Comparison of ENCODE assay signal across 17 cellular contexts in the genomic region with DNA sequence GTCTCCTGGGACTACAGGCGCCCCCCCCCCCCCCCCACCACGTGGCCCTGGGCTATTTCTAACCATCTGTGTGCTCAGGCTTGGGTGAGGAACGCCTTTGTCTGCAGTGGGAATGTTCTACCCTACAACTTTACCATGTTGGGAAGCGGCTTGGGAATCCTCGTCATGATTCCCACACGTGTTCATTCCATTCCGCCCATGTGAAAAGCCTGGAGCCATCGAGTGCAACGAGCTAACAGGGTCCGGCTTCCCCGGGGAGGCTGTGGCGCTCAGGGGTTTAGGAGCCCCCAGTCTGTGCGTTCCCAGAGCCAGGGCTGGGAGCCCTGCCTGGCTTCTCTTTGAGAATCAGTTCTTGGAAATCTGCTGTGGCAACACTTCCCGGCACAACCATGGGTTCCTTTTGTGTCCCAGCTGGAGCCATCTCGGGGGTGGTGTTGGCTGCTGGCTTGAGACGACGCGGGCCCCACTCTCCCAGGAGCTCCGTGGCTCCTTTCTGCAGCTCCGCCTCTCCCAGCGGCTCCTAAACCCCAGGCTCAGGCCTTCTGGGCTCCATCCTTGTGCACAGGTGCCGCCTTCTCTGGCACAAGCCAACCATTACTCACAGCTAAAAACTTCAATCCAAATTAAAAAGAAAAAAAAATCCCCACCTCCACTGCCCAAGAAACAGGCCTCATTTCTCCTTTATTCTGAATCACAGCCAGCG. TPM values are rescaled to one million over a fixed set of nuclear protein-coding genes. Genes with fewer than 3 reads are reported as not detected.
A peak's percentile ranks its signal among the peaks of the same experiment; 100 is the strongest.
DNase-seq lines count a peak whose midpoint lies in the region; ATAC-seq, FAIRE-seq and TF ChIP-seq lines count a peak whose summit lies in the region.
"Had no signal": no experiment of that assay in that cellular context is flagged by ENCODE, and none has a peak within 500 bp of the region (broad histone marks: within the 10 kb centered on the region; RNA-seq: fewer than 3 reads in every experiment).

No MANE protein-coding gene starts in this region.

- no peak overlapping the region for H2BK120ac ChIP-seq in H1 (replicated peaks; ENCODE audit: low read depth, low read length)

- H3K27ac ChIP-seq in BLaER1 (no peak overlapping the region), H1 (ENCODE audit: low read depth, low read length) (no peak overlapping the region), neural progenitor cell (no peak overlapping the region)

- H3K79me2 ChIP-seq in H1 (ENCODE audit: control insufficient read depth in 1 of 2, insufficient read depth in 2 of 2, low read length in 2 of 2) (no peaks in the 10 kb centered on the region), neural progenitor cell (ENCODE audit: low read depth) (no peaks in the 10 kb centered on the region)

- no peaks in the 10 kb centered on the region for H3K9me3 Mint-ChIP-seq in neural progenitor cell
- H3K9me3 Mint-ChIP-seq in activated T-helper 1 cell treated with anti-CD3 and anti-CD28 coated beads, Interleukin-12 subunit alpha, Interleukin-12 subunit beta, Interleukin-2, Interleukin-4 antibody, amounts not matched to agents 30 ng/mL and 10 ng/mL and 1 ng/mL, durations not matched to agents 14 hours and 24 hours and 36 hours = peaks cover 8% of the 10 kb centered on the region
- no peaks in the 10 kb centered on the region for H3K9me3 Mint-ChIP-seq in activated T-helper 17 cell treated with anti-CD3 and anti-CD28 coated beads, Interleukin-2, amount 50 U/mL, for 72 hours
- H3K9me3 Mint-ChIP-seq: immature natural killer cell, nephron progenitor cell had no signal

- no peaks in the 10 kb centered on the region for H3F3A ChIP-seq in neural progenitor cell (ENCODE audit: low read depth)

- H3K4me1 ChIP-seq in BLaER1 (peaks cover 21% of the 10 kb centered on the region), H1 (replicated peaks in 1 of 4; ENCODE audit: control insufficient read depth in 3 of 4, insufficient read depth in 4 of 4, low read length in 3 of 4) (0 out of 7 replicates have a peak, but pooled peaks cover 0 to 6% (median 0%) of the 10 kb centered on the region in 4 experiments), neural progenitor cell (peaks cover 6% of the 10 kb centered on the region)
- H3K4me1 ChIP-seq: Caco-2 had no signal

- POLR2A ChIA-PET in H1 (lab: Charles Lee; ENCODE audit: partially characterized antibody) = interaction anchor here (1.2 kb wide), 1 partner anchor 48 kb away, joined by 3 read pairs; no protein-coding TSS in a partner anchor

- H2BK15ac ChIP-seq in H1 (ENCODE audit: low read length) = no peak overlapping the region

- H3K36me3 Mint-ChIP-seq in neural progenitor cell = no peaks in the 10 kb centered on the region
- no peaks in the 10 kb centered on the region for H3K36me3 Mint-ChIP-seq in activated T-helper 1 cell treated with anti-CD3 and anti-CD28 coated beads, Interleukin-12 subunit alpha, Interleukin-12 subunit beta, Interleukin-2, Interleukin-4 antibody, amounts not matched to agents 30 ng/mL and 10 ng/mL and 1 ng/mL, durations not matched to agents 14 hours and 24 hours and 36 hours (ENCODE audit: low read depth)
- no peaks in the 10 kb centered on the region for H3K36me3 Mint-ChIP-seq in activated T-helper 17 cell treated with anti-CD3 and anti-CD28 coated beads, Interleukin-2, amount 50 U/mL, for 72 hours (ENCODE audit: low read depth)
- H3K36me3 Mint-ChIP-seq: immature natural killer cell had no signal

- H3K14ac ChIP-seq in H1 (ENCODE audit: insufficient read length) = no peak overlapping the region

- peaks cover 12% of the 10 kb centered on the region for H3K27me3 Mint-ChIP-seq in neural progenitor cell (ENCODE audit: insufficient read depth, low read depth)
- peaks cover 1% of the 10 kb centered on the region for H3K27me3 Mint-ChIP-seq in activated T-helper 1 cell treated with anti-CD3 and anti-CD28 coated beads, Interleukin-12 subunit alpha, Interleukin-12 subunit beta, Interleukin-2, Interleukin-4 antibody, amounts not matched to agents 30 ng/mL and 10 ng/mL and 1 ng/mL, durations not matched to agents 14 hours and 24 hours and 36 hours (ENCODE audit: insufficient read depth)
- H3K27me3 Mint-ChIP-seq in activated T-helper 17 cell treated with anti-CD3 and anti-CD28 coated beads, Interleukin-2, amount 50 U/mL, for 72 hours = peaks cover 7% of the 10 kb centered on the region

- DNase-seq in NCI-H226 (peak; percentile 62), H1 (ENCODE audit: low read depth in 1 of 2, low spot score in 2 of 2) (no peak), neural progenitor cell (ENCODE audit: low spot score) (no peak), GM10266 (ENCODE audit: extremely low spot score) (no peak)
- no peak for DNase-seq in activated T-helper 1 cell treated with anti-CD3 and anti-CD28 coated beads, Interleukin-12 subunit alpha, Interleukin-12 subunit beta, Interleukin-2, Interleukin-4 antibody, amounts not matched to agents 30 ng/mL and 10 ng/mL and 1 ng/mL, durations not matched to agents 14 hours and 24 hours and 36 hours (ENCODE audit: low spot score)
- DNase-seq: activated effector memory CD4-positive, alpha-beta T cell treated with Interleukin-2 at 50 U/mL for 16 hours; Caco-2; cortex of kidney; immature natural killer cell; NCI-H2029 treated with DMSO at 0.1 percent for 48 hours; NCI-H510A treated with DMSO at 0.1 percent for 48 hours; nephron progenitor cell; stimulated activated CD4-positive, alpha-beta T cell treated with anti-CD3 and anti-CD28 coated beads, Interleukin-2, amount 100 ng/mL, for 24 hours had no signal

- H3K36me3 ChIP-seq in BLaER1 (no peaks in the 10 kb centered on the region), H1 (ENCODE audit: control insufficient read depth in 2 of 4, insufficient read depth in 4 of 4, low read length in 3 of 4) (no peaks in the 10 kb centered on the region), neural progenitor cell (no peaks in the 10 kb centered on the region)

- H3K4ac ChIP-seq in H1 (replicated peaks; ENCODE audit: insufficient read length, low read depth, low read length) = no peak overlapping the region

- H3K4me2 ChIP-seq in BLaER1 (peak overlapping the region; percentile 54), H1 (ENCODE audit: insufficient read depth in 1 of 2, low read depth in 2 of 2, low read length in 2 of 2) (no peak overlapping the region), neural progenitor cell (peak overlapping the region; percentile 10)

- no peak overlapping the region for H3K4me3 Mint-ChIP-seq in neural progenitor cell
- H3K4me3 Mint-ChIP-seq in activated T-helper 1 cell treated with anti-CD3 and anti-CD28 coated beads, Interleukin-12 subunit alpha, Interleukin-12 subunit beta, Interleukin-2, Interleukin-4 antibody, amounts not matched to agents 30 ng/mL and 10 ng/mL and 1 ng/mL, durations not matched to agents 14 hours and 24 hours and 36 hours = no peak overlapping the region
- H3K4me3 Mint-ChIP-seq in activated T-helper 17 cell treated with anti-CD3 and anti-CD28 coated beads, Interleukin-2, amount 50 U/mL, for 72 hours = no peak overlapping the region
- H3K4me3 Mint-ChIP-seq: nephron progenitor cell had no signal

- no peaks in the 10 kb centered on the region for H3K9me3 ChIP-seq in BLaER1
- H3K9me3 ChIP-seq in H1 (ENCODE audit: insufficient read depth in 2 of 2, low read depth in 1 of 2, low read length in 1 of 2) = no peaks in the 10 kb centered on the region
- H3K9me3 ChIP-seq in neural progenitor cell (ENCODE audit: low read depth) = no peaks in the 10 kb centered on the region
- H3K9me3 ChIP-seq: Caco-2 had no signal

- ATAC-seq in GM18519 (IDR thresholded peaks at IDR 0.05; ENCODE audit: low FRiP score, unreplicated experiment) = no peak
- ATAC-seq in activated T-helper 17 cell treated with anti-CD3 and anti-CD28 coated beads, Interleukin-2, amount 50 U/mL, for 72 hours (replicated peaks) = no peak
- ATAC-seq: activated CD4-positive, CD25-positive, alpha-beta regulatory T cell treated with anti-CD3 and anti-CD28 coated beads, Interleukin-2, amount 50 U/mL, for 24 hours had no signal

- no peaks in the 10 kb centered on the region for H3K79me1 ChIP-seq in H1 (ENCODE audit: low read depth, low read length)

- H4K5ac ChIP-seq in H1 (ENCODE audit: insufficient read length, low read depth, low read length) = no peak overlapping the region

- H2BK20ac ChIP-seq in H1 (ENCODE audit: low read length) = no peak overlapping the region; the same call in 1 of the 2 replicates

- no peak overlapping the region for H3K9ac ChIP-seq in BLaER1
- H3K9ac ChIP-seq in H1 (replicated peaks in 1 of 4; ENCODE audit: extremely low read depth in 1 of 4, low read depth in 3 of 4, low read length in 3 of 4) = no peak overlapping the region
- no peak overlapping the region for H3K9ac ChIP-seq in neural progenitor cell

- H3K27me3 ChIP-seq in BLaER1 = no peaks in the 10 kb centered on the region
- H3K27me3 ChIP-seq in H1 (replicated peaks in 1 of 4; ENCODE audit: control insufficient read depth in 3 of 4, extremely low read depth in 1 of 4, insufficient read depth in 3 of 4, low read length in 3 of 4) = no peaks in the 10 kb centered on the region
- H3K27me3 ChIP-seq in neural progenitor cell = no peaks in the 10 kb centered on the region

- H2AK5ac ChIP-seq in H1 (ENCODE audit: low read depth, low read length) = no peak overlapping the region

- peak overlapping the region; percentile 97; the same call in 1 of the 2 replicates for H2AFZ ChIP-seq in H1 (ENCODE audit: low read length)
- H2AFZ ChIP-seq in neural progenitor cell (replicated peaks) = peak overlapping the region; percentile 73

- intact Hi-C loops in activated T-helper 1 cell treated with anti-CD3 and anti-CD28 coated beads, Interleukin-12 subunit alpha, Interleukin-12 subunit beta, Interleukin-2, Interleukin-4 antibody, amounts not matched to agents 30 ng/mL and 10 ng/mL and 1 ng/mL, durations not matched to agents 14 hours and 24 hours and 36 hours (cut with micrococcal nuclease) = no loop called here

- no peak overlapping the region for H3K18ac ChIP-seq in H1 (ENCODE audit: extremely low read depth, low read length)

- no peak overlapping the region for H3K56ac ChIP-seq in H1 (replicated peaks; ENCODE audit: insufficient read length, low read depth, low read length)

- H3K4me3 ChIP-seq in BLaER1 = no peak overlapping the region
- no peak overlapping the region for H3K4me3 ChIP-seq in H1 (ENCODE audit: extremely low read depth in 1 of 4, insufficient read depth in 2 of 4, low read depth in 3 of 4, low read length in 4 of 4)
- H3K4me3 ChIP-seq in neural progenitor cell = no peak overlapping the region

- CTCF ChIA-PET in H1 (lab: Charles Lee; ENCODE audit: partially characterized antibody) = interaction anchor here (0.6 kb wide), 1 partner anchor 56 kb away, joined by 4 read pairs; no protein-coding TSS in a partner anchor

- H4K20me1 ChIP-seq in BLaER1 (no peaks in the 10 kb centered on the region), H1 (replicated peaks in 1 of 2; ENCODE audit: control insufficient read depth in 1 of 2, insufficient read depth in 2 of 2, low read length in 2 of 2) (no peaks in the 10 kb centered on the region), neural progenitor cell (ENCODE audit: low read depth) (no peaks in the 10 kb centered on the region)

- TF ChIP-seq RAD21 in H1 (IDR thresholded peaks at IDR 0.05 in 1 of 2, conservative IDR thresholded peaks at IDR 0.05 in 1 of 2; ENCODE audit: low read depth in 2 of 2, low read length in 2 of 2) = no peak

- TF ChIP-seq POLR2A in H1 (IDR thresholded peaks at IDR 0.05; ENCODE audit: control extremely low read depth in 1 of 2, low read depth in 2 of 2, low read length in 2 of 2) = no peak

- TF ChIP-seq EP300 in H1 (IDR thresholded peaks at IDR 0.05; ENCODE audit: borderline replicate concordance in 1 of 2, low read depth in 2 of 2, low read length in 2 of 2) = no peak

- no peak overlapping the region for H3K27ac Mint-ChIP-seq in neural progenitor cell
- no peak overlapping the region for H3K27ac Mint-ChIP-seq in activated T-helper 1 cell treated with anti-CD3 and anti-CD28 coated beads, Interleukin-12 subunit alpha, Interleukin-12 subunit beta, Interleukin-2, Interleukin-4 antibody, amounts not matched to agents 30 ng/mL and 10 ng/mL and 1 ng/mL, durations not matched to agents 14 hours and 24 hours and 36 hours
- no peak overlapping the region for H3K27ac Mint-ChIP-seq in activated T-helper 17 cell treated with anti-CD3 and anti-CD28 coated beads, Interleukin-2, amount 50 U/mL, for 72 hours
- H3K27ac Mint-ChIP-seq: nephron progenitor cell had no signal

- no peak overlapping the region; the same call in 1 of the 2 replicates for H4K8ac ChIP-seq in H1 (ENCODE audit: extremely low read depth, insufficient read depth, low read length)

- 89% methylated on average over 17 of the region's 23 CpGs; no CpG with 5 or more reads in 1 of the 2 experiments for WGBS in H1 (ENCODE audit: extremely low coverage in 1 of 2, insufficient coverage in 1 of 2, insufficient read length in 1 of 2, insufficient replicate concordance in 2 of 2, low coverage in 1 of 2, low lambda C conversion rate in 2 of 2, missing lambda C conversion rate in 1 of 2), 2 experiments

- FAIRE-seq in H1 (lab: Jason Lieb, UNC) = no peak

- peak overlapping the region; percentile 10 for H4K91ac ChIP-seq in H1 (replicated peaks; ENCODE audit: insufficient read length, low read length)

- TF ChIP-seq CTCF in H1 (IDR thresholded peaks at IDR 0.05; ENCODE audit: control extremely low read depth in 1 of 3, insufficient read depth in 1 of 3, low read depth in 1 of 3, low read length in 3 of 3) (no peak), neural progenitor cell (IDR thresholded peaks at IDR 0.05) (no peak), GM10266 (IDR thresholded peaks at IDR 0.05; ENCODE audit: control insufficient read depth, insufficient read depth, low read depth, missing control alignments) (no peak)

- no peak overlapping the region for H2BK5ac ChIP-seq in H1 (ENCODE audit: low read depth, low read length)

- H3K23ac ChIP-seq in H1 (ENCODE audit: insufficient read length) = no peak overlapping the region

- H2BK12ac ChIP-seq in H1 (ENCODE audit: low read depth, low read length) = no peak overlapping the region

- no peaks in the 10 kb centered on the region for H3K23me2 ChIP-seq in H1 (ENCODE audit: low read depth, low read length)

- peaks cover 4% of the 10 kb centered on the region for H3K4me1 Mint-ChIP-seq in neural progenitor cell
- H3K4me1 Mint-ChIP-seq in activated T-helper 1 cell treated with anti-CD3 and anti-CD28 coated beads, Interleukin-12 subunit alpha, Interleukin-12 subunit beta, Interleukin-2, Interleukin-4 antibody, amounts not matched to agents 30 ng/mL and 10 ng/mL and 1 ng/mL, durations not matched to agents 14 hours and 24 hours and 36 hours (ENCODE audit: low read depth) = no peaks in the 10 kb centered on the region
- peaks cover 9% of the 10 kb centered on the region for H3K4me1 Mint-ChIP-seq in activated T-helper 17 cell treated with anti-CD3 and anti-CD28 coated beads, Interleukin-2, amount 50 U/mL, for 72 hours

RNA-seq across cellular contexts. Expression of gene PPFIA1, which starts 18.8 kb away (rescaled TPM):
- total RNA-seq in H1 (2021; fragmentation: NEBNext Ultra II Directional; extraction: Animal tissue kit (Norgen Biotek cat#: 25700)) = 73.2 and 73.5 TPM in 2 replicates
- polyA plus RNA-seq in H1 (2011; rRNA removed) = 44.3 and 54.4 TPM in 2 replicates
- polyA plus RNA-seq in H1 (2011; cell fraction: cytosol; rRNA removed) = 54.6 TPM
- 160 TPM for polyA plus RNA-seq in H1 (2011; cell fraction: nucleus; rRNA removed)
- polyA plus RNA-seq in H1 (2012, experiment 1 of 2) = 33.0 to 41.8 TPM (median 40.1 TPM) in 4 replicates
- 4.9 TPM for polyA plus RNA-seq in H1 (2012, experiment 2 of 2)
- 42.3 TPM for polyA plus RNA-seq in H1 (2013, experiment 1 of 2)
- 41.3 TPM for polyA plus RNA-seq in H1 (2013, experiment 2 of 2)
- polyA minus RNA-seq in H1 (2011; rRNA and poly(A)+ RNA removed) = 144 and 189 TPM in 2 replicates
- 61.4 TPM for polyA minus RNA-seq in H1 (2011; cell fraction: cytosol; rRNA and poly(A)+ RNA removed)
- polyA minus RNA-seq in H1 (2011; cell fraction: nucleus; rRNA and poly(A)+ RNA removed) = 139 TPM
- 42.6 and 44.5 TPM in 2 replicates for total RNA-seq in neural progenitor cell (ENCODE audit: low replicate concordance)
- total RNA-seq in activated T-helper 1 cell treated with anti-CD3 and anti-CD28 coated beads, Interleukin-12 subunit alpha, Interleukin-12 subunit beta, Interleukin-2, Interleukin-4 antibody, amounts not matched to agents 30 ng/mL and 10 ng/mL and 1 ng/mL, durations not matched to agents 14 hours and 24 hours and 36 hours = 56.8 and 60.3 TPM in 2 replicates
- total RNA-seq in activated T-helper 17 cell treated with anti-CD3 and anti-CD28 coated beads, Interleukin-2, amount 50 U/mL, for 72 hours = 10 to 100 TPM; 34.0 to 44.5 TPM

RNA-seq across cellular contexts. Expression of gene FADD, which starts 48.6 kb away (rescaled TPM):
- 43.8 and 43.9 TPM in 2 replicates for total RNA-seq in H1 (2021; fragmentation: NEBNext Ultra II Directional; extraction: Animal tissue kit (Norgen Biotek cat#: 25700))
- 29.0 and 37.4 TPM in 2 replicates for polyA plus RNA-seq in H1 (2011; rRNA removed)
- 40.3 TPM for polyA plus RNA-seq in H1 (2011; cell fraction: cytosol; rRNA removed)
- polyA plus RNA-seq in H1 (2011; cell fraction: nucleus; rRNA removed) = 31.3 TPM
- 34.2 to 40.6 TPM (median 39.4 TPM) in 4 replicates for polyA plus RNA-seq in H1 (2012, experiment 1 of 2)
- polyA plus RNA-seq in H1 (2012, experiment 2 of 2) = 42.8 TPM
- 36.2 TPM for polyA plus RNA-seq in H1 (2013, experiment 1 of 2)
- 35.3 TPM for polyA plus RNA-seq in H1 (2013, experiment 2 of 2)
- 33.9 and 44.7 TPM in 2 replicates for polyA minus RNA-seq in H1 (2011; rRNA and poly(A)+ RNA removed)
- 25.3 TPM for polyA minus RNA-seq in H1 (2011; cell fraction: cytosol; rRNA and poly(A)+ RNA removed)
- polyA minus RNA-seq in H1 (2011; cell fraction: nucleus; rRNA and poly(A)+ RNA removed) = 22.5 TPM
- 18.9 and 33.6 TPM in 2 replicates for total RNA-seq in neural progenitor cell (ENCODE audit: low replicate concordance)
- total RNA-seq in activated T-helper 1 cell treated with anti-CD3 and anti-CD28 coated beads, Interleukin-12 subunit alpha, Interleukin-12 subunit beta, Interleukin-2, Interleukin-4 antibody, amounts not matched to agents 30 ng/mL and 10 ng/mL and 1 ng/mL, durations not matched to agents 14 hours and 24 hours and 36 hours = 47.9 and 51.8 TPM in 2 replicates
- total RNA-seq in activated T-helper 17 cell treated with anti-CD3 and anti-CD28 coated beads, Interleukin-2, amount 50 U/mL, for 72 hours = 10 to 100 TPM; 25.5 to 37.1 TPM

Comparison
In these comparisons a context has a peak if more than half of its experiments do, and no peak if none do; other contexts are left out.
1. H3K4me2 ChIP-seq: peak in BLaER1 (single experiment) and neural progenitor cell (single experiment); none in H1 (0 of 2).